ENCODE assay signal across 8 cellular contexts in the genomic region with DNA sequence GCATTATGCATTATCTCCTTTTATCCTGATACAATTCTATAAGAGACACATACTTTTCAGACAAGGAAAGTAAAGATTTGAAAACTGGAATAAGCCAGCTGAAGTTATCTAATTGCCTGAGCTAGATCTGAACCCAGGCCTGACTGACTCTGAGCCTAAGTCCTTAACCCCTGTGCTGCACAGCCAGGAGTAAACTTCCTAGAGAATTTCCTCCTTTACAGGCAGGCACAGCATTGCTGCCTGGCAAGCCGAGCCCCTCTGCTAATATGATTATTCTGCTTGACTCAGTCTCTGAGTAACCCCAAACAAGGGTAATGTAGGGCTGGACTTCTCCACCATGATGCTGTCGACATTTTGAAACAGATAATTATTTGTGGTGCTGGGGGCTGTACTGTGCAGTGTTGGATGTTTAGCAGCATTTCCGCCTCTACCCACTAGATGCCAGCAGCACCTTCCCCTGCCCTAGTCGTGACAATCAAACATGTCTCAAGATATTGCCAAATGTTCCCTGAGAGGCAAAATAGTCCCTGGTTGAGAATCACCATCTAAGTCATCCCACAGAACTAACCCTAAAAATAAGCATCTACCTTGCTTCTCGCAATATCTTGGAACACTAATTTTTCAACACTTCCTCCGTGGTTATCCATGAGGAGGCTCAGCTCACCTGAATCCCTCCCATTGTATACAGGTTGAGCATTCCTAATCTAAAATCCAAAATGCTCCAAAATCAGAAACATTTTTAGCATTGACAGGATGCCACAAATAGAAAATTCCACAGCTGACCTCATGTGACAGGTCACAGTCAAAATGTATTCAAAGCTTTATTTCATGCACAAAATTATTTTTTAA. TPM values are rescaled to one million over a fixed set of nuclear protein-coding genes. Genes with fewer than 3 reads are reported as not detected.
DNase-seq lines count a peak whose midpoint lies in the region; ATAC-seq and TF ChIP-seq lines count a peak whose summit lies in the region.

No MANE protein-coding gene starts in this region.

- DNase-seq in NCI-H82 (lab: John Stamatoyannopoulos, UW) (peak; percentile 81), NCI-H82 treated with DMSO at 0.1 percent for 48 hours (lab: John Stamatoyannopoulos, UW; ENCODE audit: unreplicated experiment) (no peak), OCI-LY7 (ENCODE audit: low spot score) (peak; percentile 15), astrocyte of the spinal cord (ENCODE audit: low read depth, low spot score) (peak; percentile 52), iPS-NIHi11 (ENCODE audit: low spot score) (peak; percentile 55)
- DNase-seq in stimulated activated CD4-positive, alpha-beta T cell treated with anti-CD3 and anti-CD28 coated beads, Interleukin-4, amount 100 ng/mL, for 1 hour: peak; percentile 25

- H3K27ac ChIP-seq in OCI-LY7 (ENCODE audit: low read depth, low read length, poor library complexity, severe bottlenecking): no peak overlapping the region

- no peaks in the 10 kb centered on the region for H4K20me1 ChIP-seq in OCI-LY7 (ENCODE audit: insufficient read depth, low read length)

- H3K36me3 ChIP-seq in OCI-LY7 (ENCODE audit: insufficient read depth, low read length): no peaks in the 10 kb centered on the region

- no peaks in the 10 kb centered on the region for H3K9me2 ChIP-seq in OCI-LY7 (ENCODE audit: insufficient read depth, low read length)

- intact Hi-C loops in OCI-LY7 (cut with micrococcal nuclease; ENCODE audit: unreplicated experiment): no loop called here

- CTCF ChIA-PET in OCI-LY7 (lab: Charles Lee; ENCODE audit: unreplicated experiment): no interaction called here

- no peaks in the 10 kb centered on the region for H3K4me1 ChIP-seq in OCI-LY7 (ENCODE audit: insufficient read depth, low read length, poor library complexity, severe bottlenecking)

- no peaks in the 10 kb centered on the region for H3K79me2 ChIP-seq in OCI-LY7 (ENCODE audit: insufficient read depth, low read depth, low read length)

- in situ Hi-C loops in astrocyte of the spinal cord (cut with HindIII; ENCODE audit: low sequenced_read_pairs): no loop called here

- no TSS peak for BruUV-seq in OCI-LY7 (replicated peaks; lab: Mats Ljungman, UMichigan)

- POLR2A ChIA-PET in OCI-LY7 (lab: Charles Lee): no interaction called here

- H3K4me3 ChIP-seq in OCI-LY7 (ENCODE audit: low read depth, low read length, poor library complexity, severe bottlenecking): no peak overlapping the region
- no peak overlapping the region for H3K4me3 ChIP-seq in astrocyte of the spinal cord (ENCODE audit: low read depth, low read length)

- no peaks in the 10 kb centered on the region for H3K9me3 ChIP-seq in OCI-LY7 (ENCODE audit: low read length)

- peak; percentile 71 for ATAC-seq in HG03103 (IDR thresholded peaks at IDR 0.05; ENCODE audit: low read depth, unreplicated experiment)
- no peak for ATAC-seq in HG03045 (IDR thresholded peaks at IDR 0.05; ENCODE audit: unreplicated experiment)

- TF ChIP-seq CTCF in OCI-LY7 (conservative IDR thresholded peaks at IDR 0.05; ENCODE audit: low read length) (peak; percentile 73), astrocyte of the spinal cord (IDR thresholded peaks at IDR 0.05; ENCODE audit: low read depth, low read length) (peak; percentile 83)

- H3K4me2 ChIP-seq in OCI-LY7 (ENCODE audit: low read length): no peak overlapping the region

- H2AFZ ChIP-seq in OCI-LY7 (ENCODE audit: low read length): no peak overlapping the region

RNA-seq across cellular contexts. Expression of gene CAMK1G, which starts 18.5 kb away (rescaled TPM):
- not detected in 2 replicates for total RNA-seq in OCI-LY7 (2014; rRNA removed; shearing (Covaris generic))
- not detected in 2 replicates for total RNA-seq in OCI-LY7 (2022)

RNA-seq across cellular contexts. Expression of gene LAMB3, which starts 50.2 kb away (rescaled TPM):
- total RNA-seq in OCI-LY7 (2014; rRNA removed; shearing (Covaris generic)): 0.41 TPM in 1 of 2 replicates, not detected in the other
- total RNA-seq in OCI-LY7 (2022): 0.17 and 0.46 TPM in 2 replicates
